Comparison of ENCODE assay signal across 9 cellular contexts in genomic region chr10:125824736-125825135, GRCh38. TPM values are rescaled to one million over a fixed set of nuclear protein-coding genes. Genes with fewer than 3 reads are reported as not detected.
DNase-seq lines count a peak whose midpoint lies in the region; ATAC-seq, FAIRE-seq and TF ChIP-seq lines count a peak whose summit lies in the region.
"Had no signal": no experiment of that assay in that cellular context is flagged by ENCODE, and none has a peak within 500 bp of the region (broad histone marks: within the 10 kb centered on the region; RNA-seq: fewer than 3 reads in every experiment).

No MANE protein-coding gene starts in this region.

- H3K9ac ChIP-seq in BLaER1, result peak overlapping the region; percentile 97
- H3K9ac ChIP-seq in K562 (ENCODE audit: insufficient read depth in 1 of 2, low read depth in 2 of 2, low read length in 2 of 2), result peak overlapping the region; percentile 38 to 95
- peak overlapping the region; percentile 94 for H3K9ac ChIP-seq in mesendoderm (ENCODE audit: low read length)
- H3K9ac ChIP-seq in colonic mucosa (ENCODE audit: low read depth in 2 of 2, low read length in 2 of 2), result peak overlapping the region in 1 of 2 donors; percentile 91

- FAIRE-seq in K562 (lab: Jason Lieb, UNC), result no peak

- H4K5ac ChIP-seq in mesendoderm (ENCODE audit: low read length), result no peak overlapping the region

- H3K9me3 ChIP-seq in BLaER1, result no peaks in the 10 kb centered on the region
- no peaks in the 10 kb centered on the region for H3K9me3 ChIP-seq in K562 (replicated peaks; ENCODE audit: control insufficient read depth, insufficient read depth, low read depth, low read length)
- H3K9me3 ChIP-seq in colonic mucosa, result no peaks in the 10 kb centered on the region
- H3K9me3 ChIP-seq: prostate gland had no signal

- BruUV-seq in K562 (replicated peaks; lab: Mats Ljungman, UMichigan), result no TSS peak

- 6% methylated on average over 1 of the region's 1 CpG for WGBS in K562 (ENCODE audit: insufficient coverage, low coverage, missing lambda C conversion rate)
- no CpG with 5 or more reads among the region's 1 CpG for WGBS in mesendoderm (ENCODE audit: extremely low coverage, insufficient coverage, low lambda C conversion rate)

- H4K20me1 ChIP-seq in BLaER1 (peaks cover 54% of the 10 kb centered on the region), K562 (replicated peaks; ENCODE audit: control insufficient read depth, insufficient read depth, low read length) (peaks cover 8% of the 10 kb centered on the region; the same call in 1 of the 2 replicates)

- TF ChIP-seq EP300 in K562 (IDR thresholded peaks at IDR 0.05; ENCODE audit: low read length), result no peak

- intact Hi-C loops in K562 (cut with micrococcal nuclease) (no loop called here), colonic mucosa (cut with DNase I) (loop anchor here (5.0 kb wide), 1 partner anchor 102 kb away; no protein-coding TSS in a partner anchor)

- no peak for TF ChIP-seq POLR2A in K562 (conservative IDR thresholded peaks at IDR 0.05)

- peak overlapping the region; percentile 35 for H3K23ac ChIP-seq in mesendoderm (ENCODE audit: low read length)

- peaks cover 18% of the 10 kb centered on the region for H3K79me1 ChIP-seq in mesendoderm (ENCODE audit: low read length)

- H3K56ac ChIP-seq in mesendoderm (ENCODE audit: low read length), result peak overlapping the region; percentile 72

- in situ Hi-C loops in K562 (cut with MboI), result no loop called here

- peak; percentile 50 for ATAC-seq in K562
- no peak for ATAC-seq in GM19455 (IDR thresholded peaks at IDR 0.05; ENCODE audit: unreplicated experiment)
- ATAC-seq in GM21529 (IDR thresholded peaks at IDR 0.05; ENCODE audit: unreplicated experiment), result no peak

- no peak overlapping the region for H2BK5ac ChIP-seq in mesendoderm (ENCODE audit: low read length)

- H2AK5ac ChIP-seq in mesendoderm (ENCODE audit: low read length), result no peak overlapping the region

- peaks cover 48% of the 10 kb centered on the region for H3K36me3 ChIP-seq in BLaER1
- H3K36me3 ChIP-seq in K562 (ENCODE audit: control insufficient read depth, insufficient read depth, low read length), result peaks cover 57% of the 10 kb centered on the region
- peaks cover 7% of the 10 kb centered on the region for H3K36me3 ChIP-seq in mesendoderm (ENCODE audit: control insufficient read depth, insufficient read depth, low read length)
- H3K36me3 ChIP-seq in colonic mucosa, result peaks cover 7% of the 10 kb centered on the region

- no peak overlapping the region for H2BK15ac ChIP-seq in mesendoderm (replicated peaks; ENCODE audit: low read depth)

- TF ChIP-seq CTCF in K562 (IDR thresholded peaks at IDR 0.05 in 2 of 3, conservative IDR thresholded peaks at IDR 0.05 in 1 of 3; ENCODE audit: insufficient read depth in 2 of 3, low read depth in 1 of 3, low read length in 3 of 3), result no peak
- no peak for TF ChIP-seq CTCF in colonic mucosa (IDR thresholded peaks at IDR 0.05)

- H3K4me2 ChIP-seq in BLaER1 (peak overlapping the region; percentile 86), K562 (ENCODE audit: insufficient read depth, low read length) (peak overlapping the region; percentile 72), mesendoderm (ENCODE audit: low read length) (peak overlapping the region; percentile 17)

- no peak overlapping the region for H2AFZ ChIP-seq in K562 (ENCODE audit: low read depth, low read length)

- H3K4me1 ChIP-seq in BLaER1, result peaks cover 37% of the 10 kb centered on the region
- H3K4me1 ChIP-seq in K562 (replicated peaks in 1 of 2; ENCODE audit: control insufficient read depth in 2 of 2, insufficient read depth in 2 of 2, low read length in 2 of 2), result peaks cover 11 to 43% of the 10 kb centered on the region in 2 experiments; a peak in 4 of 5 replicates
- peaks cover 6% of the 10 kb centered on the region for H3K4me1 ChIP-seq in mesendoderm (ENCODE audit: control insufficient read depth, low read depth, low read length)
- H3K4me1 ChIP-seq in colonic mucosa, result peaks cover 5% of the 10 kb centered on the region

- peaks cover 9% of the 10 kb centered on the region for H3K9me1 ChIP-seq in K562 (ENCODE audit: control insufficient read depth, insufficient read depth, low read length)

- H3K4ac ChIP-seq in mesendoderm (ENCODE audit: low read depth, low read length), result no peak overlapping the region

- no peak overlapping the region for H3K27ac ChIP-seq in BLaER1
- H3K27ac ChIP-seq in K562 (ENCODE audit: extremely low read depth, low read depth, low read length), result peak overlapping the region; percentile 100; the same call in 2 of the 3 replicates
- no peak overlapping the region for H3K27ac ChIP-seq in mesendoderm (ENCODE audit: low read depth, low read length)
- no peak overlapping the region for H3K27ac ChIP-seq in colonic mucosa
- H3K27ac ChIP-seq: prostate gland had no signal

- POLR2A ChIA-PET in K562 (lab: Yijun Ruan, JAX), result no interaction called here

- TF ChIP-seq RAD21 in K562 (CRISPR knock-in tag; conservative IDR thresholded peaks at IDR 0.05 in 1 of 2, IDR thresholded peaks at IDR 0.05 in 1 of 2), result no peak

- no peak overlapping the region for H2BK120ac ChIP-seq in mesendoderm (ENCODE audit: low read depth, low read length)

- peak overlapping the region; percentile 95 for H3K4me3 ChIP-seq in BLaER1
- peak overlapping the region; percentile 84 for H3K4me3 ChIP-seq in K562
- H3K4me3 ChIP-seq in mesendoderm (ENCODE audit: low read length), result peak overlapping the region; percentile 97
- no peak overlapping the region for H3K4me3 ChIP-seq in colonic mucosa

- peaks cover 97% of the 10 kb centered on the region for H3K79me2 ChIP-seq in K562 (ENCODE audit: control insufficient read depth, insufficient read depth, low read length)
- peaks cover 35% of the 10 kb centered on the region for H3K79me2 ChIP-seq in mesendoderm (ENCODE audit: control insufficient read depth, insufficient read depth, low read length)

- CTCF ChIA-PET in K562 (lab: Yijun Ruan, JAX; ENCODE audit: low intra/inter-chr PET ratio), result no interaction called here

- H3K27me3 ChIP-seq in BLaER1 (no peaks in the 10 kb centered on the region), K562 (ENCODE audit: control insufficient read depth in 2 of 2, insufficient read depth in 2 of 2, low read length in 2 of 2) (no peaks in the 10 kb centered on the region), mesendoderm (ENCODE audit: insufficient read depth, low read length, poor library complexity) (no peaks in the 10 kb centered on the region), colonic mucosa (no peaks in the 10 kb centered on the region)

- H4K8ac ChIP-seq in mesendoderm (ENCODE audit: low read depth, low read length), result no peak overlapping the region

- H3K18ac ChIP-seq in mesendoderm (ENCODE audit: low read length), result no peak overlapping the region

- DNase-seq in HT1080 (ENCODE audit: low read depth) (peak; percentile 50), K562 (ENCODE audit: extremely low read depth in 1 of 4, low spot score in 3 of 4) (peak in 1 of 4 experiments; percentile 32), mesendoderm (peak; percentile 36), colonic mucosa (no peak), T-helper 2 cell (no peak)

RNA-seq across cellular contexts. Expression of gene BCCIP, which starts 1.4 kb away (rescaled TPM):
- 91.3 and 104 TPM in 2 replicates for total RNA-seq in HT1080 (2014; rRNA removed; shearing (Covaris generic))
- polyA plus RNA-seq in HT1080 (2015; cell fraction: cytosol; rRNA removed), result 125 and 127 TPM in 2 replicates
- polyA plus RNA-seq in HT1080 (2015; cell fraction: nucleus; rRNA removed), result 75.0 and 87.1 TPM in 2 replicates
- 25.5 and 70.4 TPM in 2 replicates for total RNA-seq in K562 (2011; cell fraction: chromatin; rRNA removed; ENCODE audit: low replicate concordance)
- 19.0 and 19.3 TPM in 2 replicates for total RNA-seq in K562 (2011; cell fraction: nucleolus; rRNA removed)
- total RNA-seq in K562 (2011; cell fraction: nucleoplasm; rRNA removed), result 39.4 and 41.1 TPM in 2 replicates
- total RNA-seq in K562 (2014; rRNA removed), result 95.1 and 113 TPM in 2 replicates
- total RNA-seq in K562 (2014; rRNA removed; fragmentation: Illumina TruSeq; extraction: Trizol), result 163 and 182 TPM in 2 replicates
- 126 and 145 TPM in 2 replicates for total RNA-seq in K562 (2015; rRNA removed; fragmentation: Illumina TruSeq; extraction: Trizol)
- 118 TPM in 2 replicates for total RNA-seq in K562 (2021)
- 84.5 and 134 TPM in 2 replicates for polyA plus RNA-seq in K562 (2011; rRNA removed)
- polyA plus RNA-seq in K562 (2011; cell fraction: cytosol; rRNA removed), result 15.5 and 31.5 TPM in 2 replicates
- polyA plus RNA-seq in K562 (2011; cell fraction: nucleus; rRNA removed), result 21.5 and 29.9 TPM in 2 replicates
- 47.4 and 103 TPM in 2 replicates for polyA plus RNA-seq in K562 (2012)
- polyA plus RNA-seq in K562 (2014; fragmentation: Illumina TruSeq; extraction: Trizol), result 151 and 183 TPM in 2 replicates
- 100 to 1,000 TPM; 169 to 204 TPM for polyA plus RNA-seq in K562 (2014; fragmentation: Nextera tagmentation; extraction: Ambion mirVana)
- polyA plus RNA-seq in K562 (2014; rRNA removed), result 146 and 176 TPM in 2 replicates
- 76.7 and 84.5 TPM in 2 replicates for polyA minus RNA-seq in K562 (2011; rRNA and poly(A)+ RNA removed)
- 21.6 and 32.6 TPM in 2 replicates for polyA minus RNA-seq in K562 (2011; cell fraction: cytosol; rRNA and poly(A)+ RNA removed)
- polyA minus RNA-seq in K562 (2011; cell fraction: nucleus; rRNA and poly(A)+ RNA removed), result 28.8 and 53.0 TPM in 2 replicates
- polyA plus RNA-seq in mesendoderm (2013, experiment 1 of 2), result 146 TPM
- 144 TPM for polyA plus RNA-seq in mesendoderm (2013, experiment 2 of 2)
- 10 to 100 TPM; 36.0 to 67.2 TPM for total RNA-seq in colonic mucosa

RNA-seq across cellular contexts. Expression of gene UROS, which starts 1.7 kb away (rescaled TPM):
- total RNA-seq in HT1080 (2014; rRNA removed; shearing (Covaris generic)), result 81.3 and 84.4 TPM in 2 replicates
- polyA plus RNA-seq in HT1080 (2015; cell fraction: cytosol; rRNA removed), result 68.0 and 70.8 TPM in 2 replicates
- polyA plus RNA-seq in HT1080 (2015; cell fraction: nucleus; rRNA removed), result 37.2 and 42.2 TPM in 2 replicates
- total RNA-seq in K562 (2011; cell fraction: chromatin; rRNA removed; ENCODE audit: low replicate concordance), result 96.8 and 104 TPM in 2 replicates
- total RNA-seq in K562 (2011; cell fraction: nucleolus; rRNA removed), result 51.7 and 55.7 TPM in 2 replicates
- total RNA-seq in K562 (2011; cell fraction: nucleoplasm; rRNA removed), result 66.6 and 87.0 TPM in 2 replicates
- total RNA-seq in K562 (2014; rRNA removed), result 31.3 and 32.3 TPM in 2 replicates
- 34.6 and 38.2 TPM in 2 replicates for total RNA-seq in K562 (2014; rRNA removed; fragmentation: Illumina TruSeq; extraction: Trizol)
- total RNA-seq in K562 (2015; rRNA removed; fragmentation: Illumina TruSeq; extraction: Trizol), result 21.5 and 22.2 TPM in 2 replicates
- total RNA-seq in K562 (2021), result 31.9 and 32.8 TPM in 2 replicates
- polyA plus RNA-seq in K562 (2011; rRNA removed), result 28.8 and 39.1 TPM in 2 replicates
- polyA plus RNA-seq in K562 (2011; cell fraction: cytosol; rRNA removed), result 23.8 and 43.0 TPM in 2 replicates
- polyA plus RNA-seq in K562 (2011; cell fraction: nucleus; rRNA removed), result 40.2 and 71.6 TPM in 2 replicates
- 19.8 and 25.4 TPM in 2 replicates for polyA plus RNA-seq in K562 (2012)
- polyA plus RNA-seq in K562 (2014; fragmentation: Illumina TruSeq; extraction: Trizol), result 32.1 and 34.6 TPM in 2 replicates
- 1 to 10 TPM; 6.4 to 9.6 TPM for polyA plus RNA-seq in K562 (2014; fragmentation: Nextera tagmentation; extraction: Ambion mirVana)
- polyA plus RNA-seq in K562 (2014; rRNA removed), result 32.8 and 34.5 TPM in 2 replicates
- 27.2 and 36.0 TPM in 2 replicates for polyA minus RNA-seq in K562 (2011; rRNA and poly(A)+ RNA removed)
- 12.6 and 14.4 TPM in 2 replicates for polyA minus RNA-seq in K562 (2011; cell fraction: cytosol; rRNA and poly(A)+ RNA removed)
- polyA minus RNA-seq in K562 (2011; cell fraction: nucleus; rRNA and poly(A)+ RNA removed), result 29.9 and 31.3 TPM in 2 replicates
- 31.6 TPM for polyA plus RNA-seq in mesendoderm (2013, experiment 1 of 2)
- polyA plus RNA-seq in mesendoderm (2013, experiment 2 of 2), result 32.5 TPM
- total RNA-seq in colonic mucosa, result 10 to 100 TPM; 19.9 to 30.2 TPM

RNA-seq across cellular contexts. Expression of gene MMP21, which starts 49.1 kb away (rescaled TPM):
- total RNA-seq in HT1080 (2014; rRNA removed; shearing (Covaris generic)), result not detected in 2 replicates
- polyA plus RNA-seq in HT1080 (2015; cell fraction: cytosol; rRNA removed), result not detected in 2 replicates
- not detected in 2 replicates for polyA plus RNA-seq in HT1080 (2015; cell fraction: nucleus; rRNA removed)
- not detected in 2 replicates for total RNA-seq in K562 (2011; cell fraction: chromatin; rRNA removed; ENCODE audit: low replicate concordance)
- total RNA-seq in K562 (2011; cell fraction: nucleolus; rRNA removed), result not detected in 2 replicates
- not detected in 2 replicates for total RNA-seq in K562 (2011; cell fraction: nucleoplasm; rRNA removed)
- not detected in 2 replicates for total RNA-seq in K562 (2014; rRNA removed)
- total RNA-seq in K562 (2014; rRNA removed; fragmentation: Illumina TruSeq; extraction: Trizol), result not detected in 2 replicates
- not detected in 2 replicates for total RNA-seq in K562 (2015; rRNA removed; fragmentation: Illumina TruSeq; extraction: Trizol)
- total RNA-seq in K562 (2021), result not detected in 2 replicates
- polyA plus RNA-seq in K562 (2011; rRNA removed), result not detected in 2 replicates
- polyA plus RNA-seq in K562 (2011; cell fraction: cytosol; rRNA removed), result not detected in 2 replicates
- not detected in 2 replicates for polyA plus RNA-seq in K562 (2011; cell fraction: nucleus; rRNA removed)
- polyA plus RNA-seq in K562 (2012), result not detected in 2 replicates
- polyA plus RNA-seq in K562 (2014; fragmentation: Illumina TruSeq; extraction: Trizol), result not detected in 2 replicates
- polyA plus RNA-seq in K562 (2014; fragmentation: Nextera tagmentation; extraction: Ambion mirVana), result not detected
- not detected in 2 replicates for polyA plus RNA-seq in K562 (2014; rRNA removed)
- polyA minus RNA-seq in K562 (2011; rRNA and poly(A)+ RNA removed), result not detected in 2 replicates
- not detected in 2 replicates for polyA minus RNA-seq in K562 (2011; cell fraction: cytosol; rRNA and poly(A)+ RNA removed)
- polyA minus RNA-seq in K562 (2011; cell fraction: nucleus; rRNA and poly(A)+ RNA removed), result not detected in 2 replicates
- polyA plus RNA-seq in mesendoderm (2013, experiment 1 of 2), result not detected
- polyA plus RNA-seq in mesendoderm (2013, experiment 2 of 2), result not detected
- total RNA-seq in colonic mucosa, result not detected
- total RNA-seq: prostate gland had no signal

RNA-seq across cellular contexts. Expression of gene DHX32, which starts 56.4 kb away (rescaled TPM):
- 28.6 and 32.7 TPM in 2 replicates for total RNA-seq in HT1080 (2014; rRNA removed; shearing (Covaris generic))
- 31.4 and 35.8 TPM in 2 replicates for polyA plus RNA-seq in HT1080 (2015; cell fraction: cytosol; rRNA removed)
- polyA plus RNA-seq in HT1080 (2015; cell fraction: nucleus; rRNA removed), result 46.2 and 46.4 TPM in 2 replicates
- total RNA-seq in K562 (2011; cell fraction: chromatin; rRNA removed; ENCODE audit: low replicate concordance), result 9.7 and 17.2 TPM in 2 replicates
- 4.7 and 5.7 TPM in 2 replicates for total RNA-seq in K562 (2011; cell fraction: nucleolus; rRNA removed)
- 7.6 and 8.1 TPM in 2 replicates for total RNA-seq in K562 (2011; cell fraction: nucleoplasm; rRNA removed)
- total RNA-seq in K562 (2014; rRNA removed) (14.8 and 15.8 TPM in 2 replicates), K562 (2014; rRNA removed; fragmentation: Illumina TruSeq; extraction: Trizol) (20.5 and 22.6 TPM in 2 replicates), K562 (2015; rRNA removed; fragmentation: Illumina TruSeq; extraction: Trizol) (16.5 and 17.5 TPM in 2 replicates), K562 (2021) (20.2 and 21.7 TPM in 2 replicates), colonic mucosa (10 to 100 TPM; 64.0 to 86.3 TPM)
- polyA plus RNA-seq in K562 (2011; rRNA removed) (12.6 and 23.5 TPM in 2 replicates), K562 (2014; fragmentation: Illumina TruSeq; extraction: Trizol) (15.6 and 16.0 TPM in 2 replicates), K562 (2014; fragmentation: Nextera tagmentation; extraction: Ambion mirVana) (1 to 10 TPM; 5.8 to 6.2 TPM), K562 (2014; rRNA removed) (12.9 and 18.0 TPM in 2 replicates)
- 7.5 and 8.3 TPM in 2 replicates for polyA plus RNA-seq in K562 (2011; cell fraction: cytosol; rRNA removed)
- 8.3 TPM in 2 replicates for polyA plus RNA-seq in K562 (2011; cell fraction: nucleus; rRNA removed)
- polyA plus RNA-seq in K562 (2012), result 13.4 and 14.5 TPM in 2 replicates
- 29.7 and 45.4 TPM in 2 replicates for polyA minus RNA-seq in K562 (2011; rRNA and poly(A)+ RNA removed)
- 11.9 and 12.0 TPM in 2 replicates for polyA minus RNA-seq in K562 (2011; cell fraction: cytosol; rRNA and poly(A)+ RNA removed)
- polyA minus RNA-seq in K562 (2011; cell fraction: nucleus; rRNA and poly(A)+ RNA removed), result 6.8 and 7.8 TPM in 2 replicates
- polyA plus RNA-seq in mesendoderm (2013, experiment 1 of 2), result 8.4 TPM
- 8.0 TPM for polyA plus RNA-seq in mesendoderm (2013, experiment 2 of 2)

Comparison
In these comparisons a context has a peak if more than half of its experiments do, and no peak if none do; other contexts are left out.
1. H3K4me2 ChIP-seq: peak in every context shown above with its lines; median percentile 86 in BLaER1; 72 in K562; 17 in mesendoderm.
2. DNase-seq: peak in HT1080 (single experiment) and mesendoderm (single experiment); none in colonic mucosa (single experiment) and T-helper 2 cell (0 of 5).